ENCODE assay signal across 10 cellular contexts in genomic region chr12:10214877-10215267, GRCh38. TPM values are rescaled to one million over a fixed set of nuclear protein-coding genes. Genes with fewer than 3 reads are reported as not detected.
DNase-seq lines count a peak whose midpoint lies in the region; ATAC-seq and TF ChIP-seq lines count a peak whose summit lies in the region.
"Had no signal": no experiment of that assay in that cellular context is flagged by ENCODE, and none has a peak within 500 bp of the region (broad histone marks: within the 10 kb centered on the region; RNA-seq: fewer than 3 reads in every experiment).

No MANE protein-coding gene starts in this region.

- H3K36me3 ChIP-seq in ES-I3 (ENCODE audit: insufficient read depth, low read length) (peaks cover 6% of the 10 kb centered on the region), prostate gland (no peaks in the 10 kb centered on the region)

- H3K9ac ChIP-seq in ES-I3 (ENCODE audit: low read depth, low read length) = peak overlapping the region; percentile 70

- H3K4me1 ChIP-seq in ES-I3 (ENCODE audit: insufficient read depth, low read length) (peaks cover 10% of the 10 kb centered on the region; the same call in 1 of the 2 replicates), prostate gland (replicated peaks) (no peaks in the 10 kb centered on the region)

- H3K4me3 ChIP-seq in WI38 (ENCODE audit: low read depth, low read length) (peak overlapping the region; percentile 94), fibroblast of villous mesenchyme (ENCODE audit: low read depth, low read length) (peak overlapping the region; percentile 91), prostate gland (peak overlapping the region; percentile 59 to 71)

- DNase-seq in fibroblast of villous mesenchyme (ENCODE audit: low read depth) (peak; percentile 80), prostate gland (ENCODE audit: low spot score) (no peak)
- no peak for DNase-seq in central memory CD4-positive, alpha-beta T cell
- DNase-seq: NCI-H1092 treated with DMSO at 0.1 percent for 48 hours; stimulated activated CD4-positive, alpha-beta T cell treated with anti-CD3 and anti-CD28 coated beads, Interleukin-2, amount 100 ng/mL, for 48 hours had no signal

- intact Hi-C loops in prostate gland (cut with DNase I) = loop anchor here (10.0 kb wide), 1 partner anchor 150 kb away; no protein-coding TSS in a partner anchor

- no peaks in the 10 kb centered on the region for H3K27me3 ChIP-seq in prostate gland (replicated peaks; ENCODE audit: insufficient read depth)

- H3K27ac ChIP-seq in prostate gland = peak overlapping the region; percentile 98

- no peak for ATAC-seq in GM21390 (IDR thresholded peaks at IDR 0.05; ENCODE audit: unreplicated experiment)
- no peak for ATAC-seq in HG03442 (IDR thresholded peaks at IDR 0.05; ENCODE audit: unreplicated experiment)
- ATAC-seq in GM21447 (IDR thresholded peaks at IDR 0.05; ENCODE audit: unreplicated experiment) = no peak

- 65% methylated on average over 3 of the region's 3 CpGs for WGBS in prostate gland

- TF ChIP-seq CTCF in WI38 (IDR thresholded peaks at IDR 0.05; ENCODE audit: low read depth, low read length) = no peak
- no peak for TF ChIP-seq CTCF in fibroblast of villous mesenchyme (IDR thresholded peaks at IDR 0.05; ENCODE audit: insufficient read depth, low read depth, low read length)
- TF ChIP-seq CTCF in prostate gland (IDR thresholded peaks at IDR 0.05) = no peak

- TF ChIP-seq POLR2A in prostate gland (IDR thresholded peaks at IDR 0.05) = no peak

- H3K9me3 ChIP-seq in ES-I3 (ENCODE audit: control insufficient read depth, insufficient read depth, low read length) (no peaks in the 10 kb centered on the region), prostate gland (no peaks in the 10 kb centered on the region)

RNA-seq across cellular contexts. Expression of gene GABARAPL1, which starts 2.2 kb away (rescaled TPM):
- total RNA-seq in fibroblast of villous mesenchyme (61.2 and 131 TPM in 2 replicates), prostate gland (10 to 100 TPM; 78.2 to 95.9 TPM)

RNA-seq across cellular contexts. Expression of gene TMEM52B, which starts 36.0 kb away (rescaled TPM):
- total RNA-seq in fibroblast of villous mesenchyme (3.5 and 17.7 TPM in 2 replicates), prostate gland (under 1 TPM in 1 of 2 donors, not detected in 1; 0.17 TPM)

RNA-seq across cellular contexts. Expression of gene OLR1, which starts 42.9 kb away (rescaled TPM):
- 9.3 and 73.0 TPM in 2 replicates for total RNA-seq in fibroblast of villous mesenchyme
- 1 to 10 TPM; 1.2 to 2.1 TPM for total RNA-seq in prostate gland
